In genomic region chr7:55074008-55074499, GRCh38 we compare ENCODE assay signal across 9 cellular contexts. TPM values are rescaled to one million over a fixed set of nuclear protein-coding genes. Genes with fewer than 3 reads are reported as not detected.
A peak's percentile ranks its signal among the peaks of the same experiment; 100 is the strongest.
DNase-seq lines count a peak whose midpoint lies in the region; ATAC-seq, FAIRE-seq and TF ChIP-seq lines count a peak whose summit lies in the region.
"Had no signal": no experiment of that assay in that cellular context is flagged by ENCODE, and none has a peak within 500 bp of the region (broad histone marks: within the 10 kb centered on the region; RNA-seq: fewer than 3 reads in every experiment).

No MANE protein-coding gene starts in this region.

- TF ChIP-seq CTCF in GM12865 (IDR thresholded peaks at IDR 0.05; ENCODE audit: insufficient read depth, low read depth, low read length, missing control alignments) (no peak), foreskin fibroblast (IDR thresholded peaks at IDR 0.05; ENCODE audit: low read depth, low read length) (no peak)

- peak; percentile 83 for ATAC-seq in GM21619 (IDR thresholded peaks at IDR 0.05; ENCODE audit: unreplicated experiment)

- no peak for FAIRE-seq in HTR-8/SVneo (lab: Jason Lieb, UNC)

- DNase-seq in GM12865 (ENCODE audit: low read depth) (peak; percentile 93), HTR-8/SVneo (ENCODE audit: insufficient read length, low spot score) (peak; percentile 68), foreskin fibroblast (peak; percentile 77 to 84), NCI-H774 (lab: John Stamatoyannopoulos, UW) (no peak), NK-92 (lab: John Stamatoyannopoulos, UW; ENCODE audit: unreplicated experiment) (no peak)
- peak; percentile 62 for DNase-seq in activated CD4-positive, alpha-beta memory T cell treated with anti-CD3 and anti-CD28 coated beads, Interleukin-2, amount 10 ng/mL, durations not matched to agents 7 days and 5 days

- peaks cover 20% of the 10 kb centered on the region for H3K27me3 Mint-ChIP-seq in activated CD4-positive, alpha-beta memory T cell treated with anti-CD3 and anti-CD28 coated beads, Interleukin-2, amount 10 ng/mL, durations not matched to agents 7 days and 5 days

- no peaks in the 10 kb centered on the region for H3K9me3 Mint-ChIP-seq in activated CD4-positive, alpha-beta memory T cell treated with anti-CD3 and anti-CD28 coated beads, Interleukin-2, amount 10 ng/mL, durations not matched to agents 7 days and 5 days
- H3K9me3 Mint-ChIP-seq: activated naive CD4-positive, alpha-beta T cell treated with anti-CD3 and anti-CD28 coated beads, Interleukin-2, amount 50 U/mL, for 24 hours had no signal

- H3K27ac Mint-ChIP-seq in activated CD4-positive, alpha-beta memory T cell treated with anti-CD3 and anti-CD28 coated beads, Interleukin-2, amount 10 ng/mL, durations not matched to agents 7 days and 5 days: peak overlapping the region; percentile 85
- H3K27ac Mint-ChIP-seq: activated naive CD4-positive, alpha-beta T cell treated with anti-CD3 and anti-CD28 coated beads, Interleukin-2, amount 50 U/mL, for 24 hours had no signal

- POLR2A ChIA-PET in activated CD4-positive, alpha-beta memory T cell treated with anti-CD3 and anti-CD28 coated beads, Interleukin-2, amount 10 ng/mL, durations not matched to agents 7 days and 5 days (lab: Charles Lee): interaction anchor here (1.8 kb wide), 1 partner anchor 56 kb away, joined by 4 read pairs; no protein-coding TSS in a partner anchor

- H3K4me3 ChIP-seq in GM12865 (ENCODE audit: low read depth, low read length) (peak overlapping the region; percentile 3), foreskin fibroblast (ENCODE audit: low read depth in 1 of 2, low read length in 2 of 2) (peak overlapping the region; percentile 28 to 53), skin epidermis (peak overlapping the region in 1 of 7 experiments; percentile 3)

- peaks cover 20% of the 10 kb centered on the region for H3K4me1 Mint-ChIP-seq in activated CD4-positive, alpha-beta memory T cell treated with anti-CD3 and anti-CD28 coated beads, Interleukin-2, amount 10 ng/mL, durations not matched to agents 7 days and 5 days

- peak overlapping the region; percentile 53 for H3K4me3 Mint-ChIP-seq in activated CD4-positive, alpha-beta memory T cell treated with anti-CD3 and anti-CD28 coated beads, Interleukin-2, amount 10 ng/mL, durations not matched to agents 7 days and 5 days
- H3K4me3 Mint-ChIP-seq: activated naive CD4-positive, alpha-beta T cell treated with anti-CD3 and anti-CD28 coated beads, Interleukin-2, amount 50 U/mL, for 24 hours had no signal

- H3K36me3 Mint-ChIP-seq in activated CD4-positive, alpha-beta memory T cell treated with anti-CD3 and anti-CD28 coated beads, Interleukin-2, amount 10 ng/mL, durations not matched to agents 7 days and 5 days (ENCODE audit: low read depth): no peaks in the 10 kb centered on the region
- H3K36me3 Mint-ChIP-seq: activated naive CD4-positive, alpha-beta T cell treated with anti-CD3 and anti-CD28 coated beads, Interleukin-2, amount 50 U/mL, for 24 hours had no signal

- CTCF ChIA-PET in activated CD4-positive, alpha-beta memory T cell treated with anti-CD3 and anti-CD28 coated beads, Interleukin-2, amount 10 ng/mL, durations not matched to agents 7 days and 5 days (lab: Charles Lee): no interaction called here

- H3K27ac ChIP-seq in skin epidermis: peak overlapping the region in 15 of 21 experiments; percentile 8 to 79 (median 59)

RNA-seq across cellular contexts. Expression of gene EGFR, which starts 55.2 kb away (rescaled TPM):
- not detected for total RNA-seq in activated CD4-positive, alpha-beta memory T cell treated with anti-CD3 and anti-CD28 coated beads, Interleukin-2, amount 10 ng/mL, durations not matched to agents 7 days and 5 days

Comparison
In these comparisons a context has a peak if more than half of its experiments do, and no peak if none do; other contexts are left out.
1. DNase-seq: peak in GM12865 (single experiment), HTR-8/SVneo (single experiment), activated CD4-positive, alpha-beta memory T cell treated with anti-CD3 and anti-CD28 coated beads, Interleukin-2, amount 10 ng/mL, durations not matched to agents 7 days and 5 days (single experiment) and foreskin fibroblast (2 of 2); none in NCI-H774 (single experiment) and NK-92 (single experiment).